8 cellular contexts compared by ENCODE assay signal in the genomic region with DNA sequence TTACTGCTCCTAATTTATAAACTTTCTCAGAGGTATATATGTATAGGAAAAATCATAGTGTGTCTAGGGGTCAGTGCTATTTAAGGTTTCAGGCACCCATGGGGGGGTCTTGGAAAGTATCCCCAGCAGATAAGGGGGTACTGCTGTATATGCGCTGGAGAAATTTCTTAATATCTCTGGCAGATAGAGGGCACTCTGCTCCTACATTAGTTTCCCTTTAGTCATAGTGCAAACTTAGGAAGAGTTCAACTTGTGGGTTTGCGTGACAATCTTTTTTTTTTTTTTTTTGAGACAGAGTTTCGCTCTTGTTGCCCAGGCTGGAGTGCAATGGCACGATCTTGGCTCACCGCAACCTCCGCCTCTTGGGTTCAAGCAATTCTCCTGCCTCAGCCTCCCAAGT.
DNase-seq lines count a peak whose midpoint lies in the region; ATAC-seq and TF ChIP-seq lines count a peak whose summit lies in the region.
"Not testable (repeated sequence)": the region's sequence is repeated elsewhere in the genome, so short reads cannot be mapped to it uniquely, and the experiment has no call there.

No MANE protein-coding gene starts in this region.

- not testable (repeated sequence) for H3K79me2 ChIP-seq in OCI-LY7 (ENCODE audit: insufficient read depth, low read depth, low read length)

- H3K4me3 ChIP-seq in BE2C (ENCODE audit: low read depth, low read length); GM12875 (ENCODE audit: low read depth, low read length); OCI-LY7 (ENCODE audit: low read depth, low read length, poor library complexity, severe bottlenecking): not testable (repeated sequence)

- not testable (repeated sequence) for BruUV-seq in OCI-LY7 (replicated peaks; lab: Mats Ljungman, UMichigan)

- not testable (repeated sequence) for DNase-seq in BE2C; chondrocyte (ENCODE audit: low spot score); progenitor cell of endocrine pancreas (ENCODE audit: low spot score, unreplicated experiment)
- DNase-seq in NAMALWA (ENCODE audit: low spot score) (peak; percentile 38), OCI-LY7 (ENCODE audit: low spot score) (peak; percentile 9), iris pigment epithelial cell (ENCODE audit: low read depth) (peak; percentile 23)
- peak; percentile 21 for DNase-seq in activated CD8-positive, alpha-beta T cell treated with anti-CD3 and anti-CD28 coated beads for 36 hours

- H3K9me3 ChIP-seq in BE2C; OCI-LY7 (ENCODE audit: low read length): not testable (repeated sequence)

- H3K4me1 ChIP-seq in BE2C; OCI-LY7 (ENCODE audit: insufficient read depth, low read length, poor library complexity, severe bottlenecking): not testable (repeated sequence)

- TF ChIP-seq CTCF in BE2C (IDR thresholded peaks at IDR 0.05; ENCODE audit: low read depth, low read length): peak; percentile 40
- TF ChIP-seq CTCF in GM12875 (IDR thresholded peaks at IDR 0.05; ENCODE audit: borderline replicate concordance, insufficient read depth, low read depth, low read length): peak; percentile 28; the same call in 1 of the 2 replicates
- TF ChIP-seq CTCF in OCI-LY7 (conservative IDR thresholded peaks at IDR 0.05; ENCODE audit: low read length): peak; percentile 62
- peak; percentile 70 for TF ChIP-seq CTCF in activated CD8-positive, alpha-beta T cell treated with anti-CD3 and anti-CD28 coated beads for 36 hours (IDR thresholded peaks at IDR 0.05)
- peak; percentile 70 for TF ChIP-seq CTCF in chondrocyte (IDR thresholded peaks at IDR 0.05)
- peak; percentile 46 for TF ChIP-seq CTCF in progenitor cell of endocrine pancreas (IDR thresholded peaks at IDR 0.05; ENCODE audit: unreplicated experiment)

- H3K36me3 Mint-ChIP-seq in activated CD8-positive, alpha-beta T cell treated with anti-CD3 and anti-CD28 coated beads for 36 hours (ENCODE audit: low read depth); chondrocyte (ENCODE audit: low read depth); progenitor cell of endocrine pancreas (ENCODE audit: insufficient read depth): not testable (repeated sequence)

- H2AFZ ChIP-seq in OCI-LY7 (ENCODE audit: low read length): not testable (repeated sequence)

- CTCF ChIA-PET in OCI-LY7 (lab: Charles Lee; ENCODE audit: unreplicated experiment): not testable (repeated sequence)
- CTCF ChIA-PET in activated CD8-positive, alpha-beta T cell treated with anti-CD3 and anti-CD28 coated beads for 36 hours (lab: Charles Lee): interaction anchor here (0.7 to 4.5 kb wide), 10 partner anchors 11 to 293 kb away, joined by 3 to 45 read pairs (median 4); partner anchors contain the start of genes ADD2 and FIGLA

- peaks cover 34% of the 10 kb centered on the region for H3K4me1 Mint-ChIP-seq in activated CD8-positive, alpha-beta T cell treated with anti-CD3 and anti-CD28 coated beads for 36 hours (ENCODE audit: low read depth)
- H3K4me1 Mint-ChIP-seq in chondrocyte (ENCODE audit: low read depth); progenitor cell of endocrine pancreas (ENCODE audit: low read depth): not testable (repeated sequence)

- not testable (repeated sequence) for H3K27me3 Mint-ChIP-seq in activated CD8-positive, alpha-beta T cell treated with anti-CD3 and anti-CD28 coated beads for 36 hours
- H3K27me3 Mint-ChIP-seq in chondrocyte (ENCODE audit: low read depth) (peaks cover 59% of the 10 kb centered on the region), progenitor cell of endocrine pancreas (peaks cover 77% of the 10 kb centered on the region)

- H3K4me3 Mint-ChIP-seq in activated CD8-positive, alpha-beta T cell treated with anti-CD3 and anti-CD28 coated beads for 36 hours; chondrocyte (ENCODE audit: unreplicated experiment); progenitor cell of endocrine pancreas (ENCODE audit: low read depth): not testable (repeated sequence)

- H3K9me3 Mint-ChIP-seq in activated CD8-positive, alpha-beta T cell treated with anti-CD3 and anti-CD28 coated beads for 36 hours; chondrocyte (ENCODE audit: low read depth); progenitor cell of endocrine pancreas (ENCODE audit: low read depth): not testable (repeated sequence)

- not testable (repeated sequence) for H4K20me1 ChIP-seq in OCI-LY7 (ENCODE audit: insufficient read depth, low read length)

- H3K27ac Mint-ChIP-seq in activated CD8-positive, alpha-beta T cell treated with anti-CD3 and anti-CD28 coated beads for 36 hours: peak overlapping the region; percentile 43
- H3K27ac Mint-ChIP-seq in chondrocyte (ENCODE audit: unreplicated experiment); progenitor cell of endocrine pancreas: not testable (repeated sequence)

- H3K9me2 ChIP-seq in OCI-LY7 (ENCODE audit: insufficient read depth, low read length): not testable (repeated sequence)

- not testable (repeated sequence) for H3K27me3 ChIP-seq in BE2C

- POLR2A ChIA-PET in OCI-LY7 (lab: Charles Lee); activated CD8-positive, alpha-beta T cell treated with anti-CD3 and anti-CD28 coated beads for 36 hours (lab: Charles Lee): not testable (repeated sequence)

- not testable (repeated sequence) for H3K27ac ChIP-seq in OCI-LY7 (ENCODE audit: low read depth, low read length, poor library complexity, severe bottlenecking)

- ATAC-seq in activated CD8-positive, alpha-beta T cell treated with anti-CD3 and anti-CD28 coated beads for 36 hours: peak; percentile 68

- intact Hi-C loops in OCI-LY7 (cut with micrococcal nuclease; ENCODE audit: unreplicated experiment): not testable (repeated sequence)
- intact Hi-C loops in activated CD8-positive, alpha-beta T cell treated with anti-CD3 and anti-CD28 coated beads for 36 hours (cut with micrococcal nuclease): loop anchor here (5.0 kb wide), 1 partner anchor 207 kb away; no protein-coding TSS in a partner anchor

- H3K4me2 ChIP-seq in OCI-LY7 (ENCODE audit: low read length): not testable (repeated sequence)

- H3K36me3 ChIP-seq in BE2C; OCI-LY7 (ENCODE audit: insufficient read depth, low read length): not testable (repeated sequence)
